17 cellular contexts compared by ENCODE assay signal in genomic region chr3:16687206-16687605, GRCh38.
DNase-seq lines count a peak whose midpoint lies in the region; ATAC-seq, FAIRE-seq and TF ChIP-seq lines count a peak whose summit lies in the region.
"Had no signal": no experiment of that assay in that cellular context is flagged by ENCODE, and none has a peak within 500 bp of the region (broad histone marks: within the 10 kb centered on the region; RNA-seq: fewer than 3 reads in every experiment).

No MANE protein-coding gene starts in this region.

- H3K4me3 ChIP-seq in H7 (ENCODE audit: insufficient read depth, low read depth, low read length) = no peak overlapping the region
- H3K4me3 ChIP-seq in HUES6 (ENCODE audit: low read depth, low read length) = no peak overlapping the region
- H3K4me3 ChIP-seq in H1 (ENCODE audit: extremely low read depth in 1 of 4, insufficient read depth in 2 of 4, low read depth in 3 of 4, low read length in 4 of 4) = peak overlapping the region in 1 of 4 experiments; percentile 11; a peak in 1 of 8 replicates
- H3K4me3 ChIP-seq in sigmoid colon = no peak overlapping the region
- H3K4me3 ChIP-seq: BLaER1 treated with 17β-estradiol and CSF1 and Interleukin-3, amounts not matched to agents 10 nM and 100 nM had no signal

- H3K79me1 ChIP-seq in H1 (ENCODE audit: low read depth, low read length) = no peaks in the 10 kb centered on the region

- H3K18ac ChIP-seq in H1 (ENCODE audit: extremely low read depth, low read length) = no peak overlapping the region

- no peak overlapping the region for H3K4me3 Mint-ChIP-seq in glutamatergic neuron (ENCODE audit: unreplicated experiment)
- H3K4me3 Mint-ChIP-seq: CD4-positive, alpha-beta T cell; HFFc6 had no signal

- no peak overlapping the region for H4K91ac ChIP-seq in H1 (replicated peaks; ENCODE audit: insufficient read length, low read length)

- no peak overlapping the region for H2BK15ac ChIP-seq in H1 (ENCODE audit: low read length)

- no peaks in the 10 kb centered on the region for H3K36me3 Mint-ChIP-seq in glutamatergic neuron (ENCODE audit: unreplicated experiment)

- H3K4me2 ChIP-seq in H1 (ENCODE audit: insufficient read depth in 1 of 2, low read depth in 2 of 2, low read length in 2 of 2) = no peak overlapping the region
- H3K4me2 ChIP-seq: BLaER1 treated with 17β-estradiol and CSF1 and Interleukin-3, amounts not matched to agents 10 nM and 100 nM had no signal

- H3K79me2 ChIP-seq in H1 (ENCODE audit: control insufficient read depth in 1 of 2, insufficient read depth in 2 of 2, low read length in 2 of 2) = no peaks in the 10 kb centered on the region; a peak in 1 of 4 replicates

- H2AK5ac ChIP-seq in H1 (ENCODE audit: low read depth, low read length) = no peak overlapping the region

- no peak overlapping the region for H3K14ac ChIP-seq in H1 (ENCODE audit: insufficient read length)

- H4K20me1 ChIP-seq in H1 (replicated peaks in 1 of 2; ENCODE audit: control insufficient read depth in 1 of 2, insufficient read depth in 2 of 2, low read length in 2 of 2) = no peaks in the 10 kb centered on the region
- H4K20me1 ChIP-seq: BLaER1 treated with 17β-estradiol and CSF1 and Interleukin-3, amounts not matched to agents 10 nM and 100 nM had no signal

- intact Hi-C loops in sigmoid colon (cut with DNase I) = no loop called here

- TF ChIP-seq EP300 in H1 (IDR thresholded peaks at IDR 0.05; ENCODE audit: borderline replicate concordance in 1 of 2, low read depth in 2 of 2, low read length in 2 of 2) (peak in 1 of 2 experiments; percentile 84; a peak in 1 of 3 replicates), sigmoid colon (IDR thresholded peaks at IDR 0.05) (no peak)

- H3K27me3 ChIP-seq in H7 (ENCODE audit: control insufficient read depth, insufficient read depth, low read length) = no peaks in the 10 kb centered on the region
- no peaks in the 10 kb centered on the region for H3K27me3 ChIP-seq in HUES6 (ENCODE audit: control insufficient read depth, insufficient read depth, low read length)
- H3K27me3 ChIP-seq in H1 (replicated peaks in 1 of 4; ENCODE audit: control insufficient read depth in 3 of 4, extremely low read depth in 1 of 4, insufficient read depth in 3 of 4, low read length in 3 of 4) = no peaks in the 10 kb centered on the region
- no peaks in the 10 kb centered on the region for H3K27me3 ChIP-seq in sigmoid colon
- H3K27me3 ChIP-seq: BLaER1 treated with 17β-estradiol and CSF1 and Interleukin-3, amounts not matched to agents 10 nM and 100 nM had no signal

- H3K4me1 ChIP-seq in HUES6 (ENCODE audit: control insufficient read depth, insufficient read depth, low read length) = peaks cover 7% of the 10 kb centered on the region; the same call in 1 of the 2 replicates
- H3K4me1 ChIP-seq in H1 (replicated peaks in 1 of 4; ENCODE audit: control insufficient read depth in 3 of 4, insufficient read depth in 4 of 4, low read length in 3 of 4) = peaks cover 0 to 4% (median 2%) of the 10 kb centered on the region in 4 experiments; a peak in 4 of 7 replicates
- H3K4me1 ChIP-seq in sigmoid colon = no peaks in the 10 kb centered on the region
- H3K4me1 ChIP-seq: BLaER1 treated with 17β-estradiol and CSF1 and Interleukin-3, amounts not matched to agents 10 nM and 100 nM had no signal

- no peaks in the 10 kb centered on the region for H3K4me1 Mint-ChIP-seq in glutamatergic neuron (ENCODE audit: low read depth, unreplicated experiment)

- no peak overlapping the region for H2BK5ac ChIP-seq in H1 (ENCODE audit: low read depth, low read length)

- TF ChIP-seq CTCF in H1 (IDR thresholded peaks at IDR 0.05; ENCODE audit: control extremely low read depth in 1 of 3, insufficient read depth in 1 of 3, low read depth in 1 of 3, low read length in 3 of 3) (no peak), sigmoid colon (IDR thresholded peaks at IDR 0.05) (no peak), glutamatergic neuron (IDR thresholded peaks at IDR 0.05; ENCODE audit: partially characterized antibody, unreplicated experiment) (no peak)

- no peak overlapping the region for H3K4ac ChIP-seq in H1 (replicated peaks; ENCODE audit: insufficient read length, low read depth, low read length)

- no peak overlapping the region for H3K56ac ChIP-seq in H1 (replicated peaks; ENCODE audit: insufficient read length, low read depth, low read length)

- TF ChIP-seq POLR2A in H1 (IDR thresholded peaks at IDR 0.05; ENCODE audit: control extremely low read depth in 1 of 2, low read depth in 2 of 2, low read length in 2 of 2) = no peak
- TF ChIP-seq POLR2A in sigmoid colon (IDR thresholded peaks at IDR 0.05) = no peak

- no peak; a peak in 1 of 4 replicates for TF ChIP-seq RAD21 in H1 (IDR thresholded peaks at IDR 0.05 in 1 of 2, conservative IDR thresholded peaks at IDR 0.05 in 1 of 2; ENCODE audit: low read depth in 2 of 2, low read length in 2 of 2)

- no peak overlapping the region for H3K9ac ChIP-seq in HUES6 (ENCODE audit: low read length)
- H3K9ac ChIP-seq in H1 (replicated peaks in 1 of 4; ENCODE audit: extremely low read depth in 1 of 4, low read depth in 3 of 4, low read length in 3 of 4) = no peak overlapping the region
- H3K9ac ChIP-seq: BLaER1 treated with 17β-estradiol and CSF1 and Interleukin-3, amounts not matched to agents 10 nM and 100 nM had no signal

- H3K23ac ChIP-seq in H1 (ENCODE audit: insufficient read length) = no peak overlapping the region

- CTCF ChIA-PET in H1 (lab: Charles Lee; ENCODE audit: partially characterized antibody) = interaction anchor here (1.5 kb wide), 1 partner anchor 10 kb away, joined by 6 read pairs; no protein-coding TSS in a partner anchor

- ATAC-seq in HG03159 (IDR thresholded peaks at IDR 0.05; ENCODE audit: unreplicated experiment) = no peak

- no peak overlapping the region for H4K5ac ChIP-seq in H1 (ENCODE audit: insufficient read length, low read depth, low read length)

- no peak overlapping the region for H2BK120ac ChIP-seq in H1 (replicated peaks; ENCODE audit: low read depth, low read length)

- H3K23me2 ChIP-seq in H1 (ENCODE audit: low read depth, low read length) = no peaks in the 10 kb centered on the region

- H2AFZ ChIP-seq in H1 (ENCODE audit: low read length) = no peak overlapping the region

- H3K27ac Mint-ChIP-seq in glutamatergic neuron (ENCODE audit: unreplicated experiment) = no peak overlapping the region
- H3K27ac Mint-ChIP-seq: CD4-positive, alpha-beta T cell; HFFc6 had no signal

- H3K36me3 ChIP-seq in H7 (replicated peaks; ENCODE audit: control insufficient read depth, insufficient read depth, low read length) (no peaks in the 10 kb centered on the region), HUES6 (ENCODE audit: control insufficient read depth, insufficient read depth, low read length) (0 out of 2 replicates have a peak, but pooled peaks cover 14% of the 10 kb centered on the region), H1 (ENCODE audit: control insufficient read depth in 2 of 4, insufficient read depth in 4 of 4, low read length in 3 of 4) (peaks cover 0 to 73% (median 33%) of the 10 kb centered on the region in 4 experiments; a peak in 6 of 8 replicates), sigmoid colon (no peaks in the 10 kb centered on the region)
- H3K36me3 ChIP-seq: BLaER1 treated with 17β-estradiol and CSF1 and Interleukin-3, amounts not matched to agents 10 nM and 100 nM had no signal

- peak overlapping the region; percentile 97 for H3K27ac ChIP-seq in HUES6 (ENCODE audit: low read depth, low read length)
- H3K27ac ChIP-seq in H1 (ENCODE audit: low read depth, low read length) = no peak overlapping the region
- H3K27ac ChIP-seq in sigmoid colon = no peak overlapping the region
- H3K27ac ChIP-seq: BLaER1 treated with 17β-estradiol and CSF1 and Interleukin-3, amounts not matched to agents 10 nM and 100 nM had no signal

- no peak overlapping the region for H2BK12ac ChIP-seq in H1 (ENCODE audit: low read depth, low read length)

- H3K9me3 Mint-ChIP-seq in glutamatergic neuron (ENCODE audit: unreplicated experiment) = peaks cover 1% of the 10 kb centered on the region
- H3K9me3 Mint-ChIP-seq: CD4-positive, alpha-beta T cell; HFFc6 had no signal

- DNase-seq in H7 (peak; percentile 26), H1 (ENCODE audit: low read depth in 1 of 2, low spot score in 2 of 2) (no peak), iPS-NIHi11 (ENCODE audit: low spot score) (peak; percentile 16), sigmoid colon (no peak), glutamatergic neuron (no peak)
- DNase-seq in stimulated activated naive CD4-positive, alpha-beta T cell treated with Interleukin-2 at 50 U/mL for 16 hours (lab: John Stamatoyannopoulos, UW) = no peak
- DNase-seq: ACHN; Calu3; CD4-positive, alpha-beta T cell; DMS 273 treated with DMSO at 0.1 percent for 48 hours; HCEC 1CT; HFFc6; IMR-90 had no signal

- peak; percentile 72 for FAIRE-seq in H1 (lab: Jason Lieb, UNC)
- FAIRE-seq: HTR-8/SVneo had no signal

- H3K27me3 Mint-ChIP-seq in glutamatergic neuron (ENCODE audit: unreplicated experiment) = no peaks in the 10 kb centered on the region

- H3K9me3 ChIP-seq in HUES6 (ENCODE audit: control insufficient read depth, insufficient read depth, low read depth, low read length) (peaks cover 58% of the 10 kb centered on the region), H1 (ENCODE audit: insufficient read depth in 2 of 2, low read depth in 1 of 2, low read length in 1 of 2) (peaks cover 55 to 56% of the 10 kb centered on the region in 2 experiments), sigmoid colon (no peaks in the 10 kb centered on the region)
- H3K9me3 ChIP-seq: BLaER1 treated with 17β-estradiol and CSF1 and Interleukin-3, amounts not matched to agents 10 nM and 100 nM had no signal

- H2BK20ac ChIP-seq in H1 (ENCODE audit: low read length) = no peak overlapping the region

- H4K8ac ChIP-seq in H1 (ENCODE audit: extremely low read depth, insufficient read depth, low read length) = no peak overlapping the region

- POLR2A ChIA-PET in H1 (lab: Charles Lee; ENCODE audit: partially characterized antibody) = interaction anchor here (1.4 to 2.1 kb wide), 6 partner anchors 9 to 29 kb away, joined by 3 to 10 read pairs (median 4); no protein-coding TSS in a partner anchor

TF ChIP-seq in H1, 55 proteins besides CTCF, POLR2A, EP300 and RAD21 (continues in another document):
- TF ChIP-seq NANOG (IDR thresholded peaks at IDR 0.05; ENCODE audit: insufficient read depth, low read depth, low read length, poor library complexity, severe bottlenecking) (peak; percentile 77), KDM1A (IDR thresholded peaks at IDR 0.05; ENCODE audit: borderline replicate concordance, low read length) (0 out of 2 replicates have a peak, but pooled peaks have one; percentile 12), BCL11A (IDR thresholded peaks at IDR 0.05; ENCODE audit: low read depth in 2 of 2, low read length in 2 of 2) (peak in 1 of 2 experiments; percentile 46), SP1 (IDR thresholded peaks at IDR 0.05; ENCODE audit: low read depth, low read length) (peak; percentile 72; the same call in 1 of the 2 replicates), POLR2AphosphoS5 (IDR thresholded peaks at IDR 0.05; ENCODE audit: low read depth, low read length) (no peak), POU5F1 (IDR thresholded peaks at IDR 0.05; ENCODE audit: low read depth, low read length) (peak; percentile 94), SIRT6 (IDR thresholded peaks at IDR 0.05; ENCODE audit: low read length) (no peak), KDM5A (IDR thresholded peaks at IDR 0.05; ENCODE audit: low read length) (no peak)

Comparison
In these comparisons a context has a peak if more than half of its experiments do, and no peak if none do; other contexts are left out.
1. DNase-seq: peak in H7 (single experiment) and iPS-NIHi11 (single experiment); none in H1 (0 of 2), sigmoid colon (single experiment), stimulated activated naive CD4-positive, alpha-beta T cell treated with Interleukin-2 at 50 U/mL for 16 hours (single experiment) and glutamatergic neuron (single experiment).